ENCODE assay signal across 1 cellular context in the genomic region with DNA sequence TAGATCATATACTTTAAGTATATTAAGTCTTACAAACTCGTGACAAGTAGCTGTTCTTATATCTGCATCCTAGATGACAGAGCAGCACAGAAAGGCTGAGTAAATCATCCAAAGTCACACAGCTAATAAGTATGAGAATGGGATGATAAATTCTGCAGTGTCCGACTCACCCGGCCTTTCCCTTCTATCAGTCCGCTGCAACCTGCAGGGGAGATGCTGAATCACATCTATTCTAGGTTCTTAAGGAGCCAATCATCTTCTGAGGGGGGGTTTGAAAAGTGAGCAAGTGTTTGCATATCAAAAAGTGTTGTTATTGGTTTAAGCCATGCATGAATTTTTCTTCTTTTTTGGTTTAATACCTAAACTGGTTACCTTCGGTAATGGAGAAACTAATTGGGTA.
TF ChIP-seq lines count a peak whose summit lies in the region.

No MANE protein-coding gene starts in this region.

TF ChIP-seq in GM23338, 12 proteins besides CTCF, POLR2A, EP300 and RAD21:
- TF ChIP-seq JUNB (IDR thresholded peaks at IDR 0.05; ENCODE audit: unreplicated experiment) (no peak), POLR2AphosphoS5 (IDR thresholded peaks at IDR 0.05; ENCODE audit: low read depth) (no peak), NANOG (IDR thresholded peaks at IDR 0.05; ENCODE audit: borderline replicate concordance) (no peak), REST (IDR thresholded peaks at IDR 0.05; ENCODE audit: unreplicated experiment) (no peak), ZNF331 (CRISPR knock-in tag; IDR thresholded peaks at IDR 0.05; ENCODE audit: low read depth) (no peak), ZNF114 (CRISPR knock-in tag; IDR thresholded peaks at IDR 0.05) (no peak), CREB1 (CRISPR knock-in tag; IDR thresholded peaks at IDR 0.05; ENCODE audit: low read depth) (no peak), STAT1 (IDR thresholded peaks at IDR 0.05; ENCODE audit: unreplicated experiment) (no peak), EZH2phosphoT487 (IDR thresholded peaks at IDR 0.05; ENCODE audit: unreplicated experiment) (no peak), EZH2 (IDR thresholded peaks at IDR 0.05; ENCODE audit: low read depth, unreplicated experiment) (no peak)
- TF ChIP-seq, protein P1, sequence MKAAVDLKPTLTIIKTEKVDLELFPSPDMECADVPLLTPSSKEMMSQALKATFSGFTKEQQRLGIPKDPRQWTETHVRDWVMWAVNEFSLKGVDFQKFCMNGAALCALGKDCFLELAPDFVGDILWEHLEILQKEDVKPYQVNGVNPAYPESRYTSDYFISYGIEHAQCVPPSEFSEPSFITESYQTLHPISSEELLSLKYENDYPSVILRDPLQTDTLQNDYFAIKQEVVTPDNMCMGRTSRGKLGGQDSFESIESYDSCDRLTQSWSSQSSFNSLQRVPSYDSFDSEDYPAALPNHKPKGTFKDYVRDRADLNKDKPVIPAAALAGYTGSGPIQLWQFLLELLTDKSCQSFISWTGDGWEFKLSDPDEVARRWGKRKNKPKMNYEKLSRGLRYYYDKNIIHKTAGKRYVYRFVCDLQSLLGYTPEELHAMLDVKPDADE (IDR thresholded peaks at IDR 0.05): no peak
- TF ChIP-seq, protein P2, sequence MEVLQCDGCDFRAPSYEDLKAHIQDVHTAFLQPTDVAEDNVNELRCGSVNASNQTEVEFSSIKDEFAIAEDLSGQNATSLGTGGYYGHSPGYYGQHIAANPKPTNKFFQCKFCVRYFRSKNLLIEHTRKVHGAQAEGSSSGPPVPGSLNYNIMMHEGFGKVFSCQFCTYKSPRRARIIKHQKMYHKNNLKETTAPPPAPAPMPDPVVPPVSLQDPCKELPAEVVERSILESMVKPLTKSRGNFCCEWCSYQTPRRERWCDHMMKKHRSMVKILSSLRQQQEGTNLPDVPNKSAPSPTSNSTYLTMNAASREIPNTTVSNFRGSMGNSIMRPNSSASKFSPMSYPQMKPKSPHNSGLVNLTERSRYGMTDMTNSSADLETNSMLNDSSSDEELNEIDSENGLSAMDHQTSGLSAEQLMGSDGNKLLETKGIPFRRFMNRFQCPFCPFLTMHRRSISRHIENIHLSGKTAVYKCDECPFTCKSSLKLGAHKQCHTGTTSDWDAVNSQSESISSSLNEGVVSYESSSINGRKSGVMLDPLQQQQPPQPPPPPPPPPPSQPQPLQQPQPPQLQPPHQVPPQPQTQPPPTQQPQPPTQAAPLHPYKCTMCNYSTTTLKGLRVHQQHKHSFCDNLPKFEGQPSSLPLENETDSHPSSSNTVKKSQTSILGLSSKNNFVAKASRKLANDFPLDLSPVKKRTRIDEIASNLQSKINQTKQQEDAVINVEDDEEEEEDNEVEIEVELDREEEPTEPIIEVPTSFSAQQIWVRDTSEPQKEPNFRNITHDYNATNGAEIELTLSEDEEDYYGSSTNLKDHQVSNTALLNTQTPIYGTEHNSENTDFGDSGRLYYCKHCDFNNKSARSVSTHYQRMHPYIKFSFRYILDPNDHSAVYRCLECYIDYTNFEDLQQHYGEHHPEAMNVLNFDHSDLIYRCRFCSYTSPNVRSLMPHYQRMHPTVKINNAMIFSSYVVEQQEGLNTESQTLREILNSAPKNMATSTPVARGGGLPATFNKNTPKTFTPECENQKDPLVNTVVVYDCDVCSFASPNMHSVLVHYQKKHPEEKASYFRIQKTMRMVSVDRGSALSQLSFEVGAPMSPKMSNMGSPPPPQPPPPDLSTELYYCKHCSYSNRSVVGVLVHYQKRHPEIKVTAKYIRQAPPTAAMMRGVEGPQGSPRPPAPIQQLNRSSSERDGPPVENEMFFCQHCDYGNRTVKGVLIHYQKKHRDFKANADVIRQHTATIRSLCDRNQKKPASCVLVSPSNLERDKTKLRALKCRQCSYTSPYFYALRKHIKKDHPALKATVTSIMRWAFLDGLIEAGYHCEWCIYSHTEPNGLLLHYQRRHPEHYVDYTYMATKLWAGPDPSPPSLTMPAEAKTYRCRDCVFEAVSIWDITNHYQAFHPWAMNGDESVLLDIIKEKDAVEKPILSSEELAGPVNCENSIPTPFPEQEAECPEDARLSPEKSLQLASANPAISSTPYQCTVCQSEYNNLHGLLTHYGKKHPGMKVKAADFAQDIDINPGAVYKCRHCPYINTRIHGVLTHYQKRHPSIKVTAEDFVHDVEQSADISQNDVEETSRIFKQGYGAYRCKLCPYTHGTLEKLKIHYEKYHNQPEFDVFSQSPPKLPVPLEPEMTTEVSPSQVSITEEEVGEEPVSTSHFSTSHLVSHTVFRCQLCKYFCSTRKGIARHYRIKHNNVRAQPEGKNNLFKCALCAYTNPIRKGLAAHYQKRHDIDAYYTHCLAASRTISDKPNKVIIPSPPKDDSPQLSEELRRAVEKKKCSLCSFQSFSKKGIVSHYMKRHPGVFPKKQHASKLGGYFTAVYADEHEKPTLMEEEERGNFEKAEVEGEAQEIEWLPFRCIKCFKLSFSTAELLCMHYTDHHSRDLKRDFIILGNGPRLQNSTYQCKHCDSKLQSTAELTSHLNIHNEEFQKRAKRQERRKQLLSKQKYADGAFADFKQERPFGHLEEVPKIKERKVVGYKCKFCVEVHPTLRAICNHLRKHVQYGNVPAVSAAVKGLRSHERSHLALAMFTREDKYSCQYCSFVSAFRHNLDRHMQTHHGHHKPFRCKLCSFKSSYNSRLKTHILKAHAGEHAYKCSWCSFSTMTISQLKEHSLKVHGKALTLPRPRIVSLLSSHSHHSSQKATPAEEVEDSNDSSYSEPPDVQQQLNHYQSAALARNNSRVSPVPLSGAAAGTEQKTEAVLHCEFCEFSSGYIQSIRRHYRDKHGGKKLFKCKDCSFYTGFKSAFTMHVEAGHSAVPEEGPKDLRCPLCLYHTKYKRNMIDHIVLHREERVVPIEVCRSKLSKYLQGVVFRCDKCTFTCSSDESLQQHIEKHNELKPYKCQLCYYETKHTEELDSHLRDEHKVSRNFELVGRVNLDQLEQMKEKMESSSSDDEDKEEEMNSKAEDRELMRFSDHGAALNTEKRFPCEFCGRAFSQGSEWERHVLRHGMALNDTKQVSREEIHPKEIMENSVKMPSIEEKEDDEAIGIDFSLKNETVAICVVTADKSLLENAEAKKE (CRISPR knock-in tag; IDR thresholded peaks at IDR 0.05): no peak
